In genomic region chr14:59249029-59249428, GRCh38 we compare ENCODE assay signal across 18 cellular contexts.
DNase-seq lines count a peak whose midpoint lies in the region; ATAC-seq and TF ChIP-seq lines count a peak whose summit lies in the region.
"Had no signal": no experiment of that assay in that cellular context is flagged by ENCODE, and none has a peak within 500 bp of the region (broad histone marks: within the 10 kb centered on the region; RNA-seq: fewer than 3 reads in every experiment).

No MANE protein-coding gene starts in this region.

- POLR2A ChIA-PET in activated CD4-positive, alpha-beta T cell treated with anti-CD3 and anti-CD28 coated beads for 36 hours (lab: Charles Lee) = no interaction called here

- no peak overlapping the region for H4K8ac ChIP-seq in neuronal stem cell (ENCODE audit: low read depth, low read length)

- H2AFZ ChIP-seq in neuronal stem cell (ENCODE audit: low read length) = no peak overlapping the region

- H3K4me1 ChIP-seq in left ventricle myocardium inferior (peaks cover 87% of the 10 kb centered on the region), neuronal stem cell (ENCODE audit: control insufficient read depth in 2 of 2, insufficient read depth in 1 of 2, low read depth in 1 of 2, low read length in 2 of 2) (no peaks in the 10 kb centered on the region)

- no peak overlapping the region for H2BK15ac ChIP-seq in neuronal stem cell (ENCODE audit: low read length)

- peak overlapping the region; percentile 18 for H3K27ac ChIP-seq in left ventricle myocardium inferior (replicated peaks)
- H3K27ac ChIP-seq in neuronal stem cell (replicated peaks; ENCODE audit: low read length) = no peak overlapping the region
- H3K27ac ChIP-seq: BLaER1 treated with 17β-estradiol and CSF1 and Interleukin-3, amounts not matched to agents 10 nM and 100 nM; SJSA1 had no signal

- H3K4me3 Mint-ChIP-seq in memory B cell = no peak overlapping the region
- H3K4me3 Mint-ChIP-seq in activated CD4-positive, alpha-beta T cell treated with anti-CD3 and anti-CD28 coated beads for 36 hours = no peak overlapping the region

- H3K27ac Mint-ChIP-seq in memory B cell = peak overlapping the region; percentile 31
- H3K27ac Mint-ChIP-seq in activated naive CD4-positive, alpha-beta T cell treated with anti-CD3 and anti-CD28 coated beads, Interleukin-2, amount 50 U/mL, for 72 hours = peak overlapping the region in 1 of 2 donors; percentile 68
- H3K27ac Mint-ChIP-seq in activated CD4-positive, alpha-beta T cell treated with anti-CD3 and anti-CD28 coated beads for 36 hours = no peak overlapping the region
- H3K27ac Mint-ChIP-seq: CD8-positive, alpha-beta memory T cell had no signal

- no peak overlapping the region for H3K14ac ChIP-seq in neuronal stem cell (ENCODE audit: low read length)

- no peak overlapping the region for H4K91ac ChIP-seq in neuronal stem cell (ENCODE audit: low read depth, low read length, poor library complexity)

- H2BK120ac ChIP-seq in neuronal stem cell (ENCODE audit: low read depth, low read length) = no peak overlapping the region

- H2BK12ac ChIP-seq in neuronal stem cell (ENCODE audit: low read length) = no peak overlapping the region

- H3K23ac ChIP-seq in neuronal stem cell (ENCODE audit: low read depth, low read length, poor library complexity) = no peak overlapping the region

- no peak overlapping the region for H3K9ac ChIP-seq in neuronal stem cell (ENCODE audit: low read depth, low read length, poor library complexity)
- H3K9ac ChIP-seq: BLaER1 treated with 17β-estradiol and CSF1 and Interleukin-3, amounts not matched to agents 10 nM and 100 nM had no signal

- DNase-seq in left ventricle myocardium inferior (no peak), left cardiac atrium (no peak), astrocyte of the hippocampus (ENCODE audit: low read depth, low spot score) (peak; percentile 61), memory B cell (ENCODE audit: low spot score in 2 of 2) (no peak), neuronal stem cell (ENCODE audit: low spot score) (no peak)
- DNase-seq in activated naive CD4-positive, alpha-beta T cell treated with anti-CD3 and anti-CD28 coated beads, Interleukin-2, amount 50 U/mL, for 72 hours (ENCODE audit: low spot score in 2 of 2) = no peak
- no peak for DNase-seq in activated CD4-positive, alpha-beta T cell treated with anti-CD3 and anti-CD28 coated beads for 36 hours
- DNase-seq: 8988T; CD8-positive, alpha-beta memory T cell; DMS79 treated with DMSO at 0.1 percent for 48 hours; HCEC 1CT; NCI-H1436; NCI-H774; RPMI8226 had no signal

- no peak overlapping the region for H3K4ac ChIP-seq in neuronal stem cell (ENCODE audit: low read length)

- no peak for TF ChIP-seq CTCF in left ventricle myocardium inferior (IDR thresholded peaks at IDR 0.05; ENCODE audit: borderline replicate concordance)

- intact Hi-C loops in left ventricle myocardium inferior (cut with micrococcal nuclease) = no loop called here
- intact Hi-C loops in left cardiac atrium (cut with DNase I) = no loop called here
- intact Hi-C loops in activated CD4-positive, alpha-beta T cell treated with anti-CD3 and anti-CD28 coated beads for 36 hours (cut with DNase I, micrococcal nuclease) = no loop called here

- H3K36me3 ChIP-seq in left ventricle myocardium inferior (no peaks in the 10 kb centered on the region), neuronal stem cell (replicated peaks in 1 of 2; ENCODE audit: control insufficient read depth in 2 of 2, insufficient read depth in 2 of 2, low read length in 2 of 2) (peaks cover 0 to 2% of the 10 kb centered on the region in 2 donors)
- H3K36me3 ChIP-seq: SJSA1 had no signal

- peaks cover 38% of the 10 kb centered on the region for H3K4me1 Mint-ChIP-seq in memory B cell
- H3K4me1 Mint-ChIP-seq in activated CD4-positive, alpha-beta T cell treated with anti-CD3 and anti-CD28 coated beads for 36 hours = peaks cover 19% of the 10 kb centered on the region

- H3K18ac ChIP-seq in neuronal stem cell (ENCODE audit: low read length) = no peak overlapping the region

- no peak overlapping the region for H3K4me3 ChIP-seq in left ventricle myocardium inferior
- no peak overlapping the region for H3K4me3 ChIP-seq in neuronal stem cell (ENCODE audit: low read length in 2 of 2)
- H3K4me3 ChIP-seq: BLaER1 treated with 17β-estradiol and CSF1 and Interleukin-3, amounts not matched to agents 10 nM and 100 nM; K562; SJSA1 had no signal

- no peak overlapping the region for H2BK5ac ChIP-seq in neuronal stem cell (ENCODE audit: low read length)

- H3K9me3 ChIP-seq in left ventricle myocardium inferior (replicated peaks) = no peaks in the 10 kb centered on the region
- peaks cover 0 to 7% of the 10 kb centered on the region in 2 donors for H3K9me3 ChIP-seq in neuronal stem cell (replicated peaks in 1 of 2; ENCODE audit: control insufficient read depth in 2 of 2, insufficient read depth in 1 of 2, low read depth in 1 of 2, low read length in 2 of 2)
- H3K9me3 ChIP-seq: SJSA1 had no signal

- H3K27me3 ChIP-seq in left ventricle myocardium inferior (ENCODE audit: low read depth) = no peaks in the 10 kb centered on the region
- no peaks in the 10 kb centered on the region for H3K27me3 ChIP-seq in neuronal stem cell (ENCODE audit: control insufficient read depth in 3 of 3, insufficient read depth in 3 of 3, low read depth in 1 of 3, low read length in 3 of 3)
- H3K27me3 ChIP-seq: BLaER1 treated with 17β-estradiol and CSF1 and Interleukin-3, amounts not matched to agents 10 nM and 100 nM; SJSA1 had no signal

- H3K36me3 Mint-ChIP-seq in memory B cell = peaks cover 6% of the 10 kb centered on the region
- H3K36me3 Mint-ChIP-seq in activated naive CD4-positive, alpha-beta T cell treated with anti-CD3 and anti-CD28 coated beads, Interleukin-2, amount 50 U/mL, for 72 hours = no peaks in the 10 kb centered on the region
- no peaks in the 10 kb centered on the region for H3K36me3 Mint-ChIP-seq in activated CD4-positive, alpha-beta T cell treated with anti-CD3 and anti-CD28 coated beads for 36 hours (ENCODE audit: low read depth)

- H3K9me3 Mint-ChIP-seq in memory B cell = no peaks in the 10 kb centered on the region
- peaks cover 0 to 3% of the 10 kb centered on the region in 2 donors for H3K9me3 Mint-ChIP-seq in activated naive CD4-positive, alpha-beta T cell treated with anti-CD3 and anti-CD28 coated beads, Interleukin-2, amount 50 U/mL, for 72 hours
- H3K9me3 Mint-ChIP-seq in activated CD4-positive, alpha-beta T cell treated with anti-CD3 and anti-CD28 coated beads for 36 hours (ENCODE audit: low read depth) = no peaks in the 10 kb centered on the region
- H3K9me3 Mint-ChIP-seq: CD8-positive, alpha-beta memory T cell had no signal

- H3K4me2 ChIP-seq in neuronal stem cell (ENCODE audit: insufficient read depth, low read length, poor library complexity, severe bottlenecking) = no peak overlapping the region
- H3K4me2 ChIP-seq: BLaER1 treated with 17β-estradiol and CSF1 and Interleukin-3, amounts not matched to agents 10 nM and 100 nM had no signal

- H2AK5ac ChIP-seq in neuronal stem cell (ENCODE audit: low read depth, low read length) = no peak overlapping the region

- H3K27me3 Mint-ChIP-seq in memory B cell = no peaks in the 10 kb centered on the region
- H3K27me3 Mint-ChIP-seq in activated CD4-positive, alpha-beta T cell treated with anti-CD3 and anti-CD28 coated beads for 36 hours = no peaks in the 10 kb centered on the region
- H3K27me3 Mint-ChIP-seq: CD8-positive, alpha-beta memory T cell had no signal

- ATAC-seq in left cardiac atrium (no peak), memory B cell (ENCODE audit: low read depth) (no peak), HG03432 (IDR thresholded peaks at IDR 0.05; ENCODE audit: unreplicated experiment) (no peak)
- no peak for ATAC-seq in activated naive CD4-positive, alpha-beta T cell treated with anti-CD3 and anti-CD28 coated beads, Interleukin-2, amount 50 U/mL, for 72 hours
- no peak for ATAC-seq in activated CD4-positive, alpha-beta T cell treated with anti-CD3 and anti-CD28 coated beads for 36 hours
- ATAC-seq: K562 had no signal

- WGBS in neuronal stem cell (ENCODE audit: extremely low coverage in 2 of 2, insufficient read length in 2 of 2, insufficient replicate concordance in 1 of 2), 2 donors = no CpG with 5 or more reads among the region's 7 CpGs

- H3K79me1 ChIP-seq in neuronal stem cell (ENCODE audit: low read depth, low read length) = no peaks in the 10 kb centered on the region

- CTCF ChIA-PET in activated CD4-positive, alpha-beta T cell treated with anti-CD3 and anti-CD28 coated beads for 36 hours (lab: Charles Lee) = no interaction called here
